In genomic region chr4:31379364-31379763, GRCh38 we compare ENCODE assay signal across 9 cellular contexts.
"Had no signal": no experiment of that assay in that cellular context is flagged by ENCODE, and none has a peak within 500 bp of the region (broad histone marks: within the 10 kb centered on the region; RNA-seq: fewer than 3 reads in every experiment).

No MANE protein-coding gene starts in this region.

- H3K9ac ChIP-seq: GM23248 had no signal

- FAIRE-seq: H54 had no signal

- H2AFZ ChIP-seq: GM23248 had no signal

- H3K4me3 ChIP-seq: GM23248 had no signal

- DNase-seq: GM23248, GOT3, H9, HCEC 1CT, HFFc6, Kasumi-1, KG1 had no signal

- H3K27ac ChIP-seq: GM23248, HL-60 had no signal
